In genomic region chr12:13045816-13046215, GRCh38 we compare ENCODE assay signal across 21 cellular contexts. TPM values are rescaled to one million over a fixed set of nuclear protein-coding genes. Genes with fewer than 3 reads are reported as not detected.
DNase-seq lines count a peak whose midpoint lies in the region; ATAC-seq and TF ChIP-seq lines count a peak whose summit lies in the region.
"Had no signal": no experiment of that assay in that cellular context is flagged by ENCODE, and none has a peak within 500 bp of the region (broad histone marks: within the 10 kb centered on the region; RNA-seq: fewer than 3 reads in every experiment).

No MANE protein-coding gene starts in this region.

- no peak for DNase-seq in stimulated activated naive CD8-positive, alpha-beta T cell treated with anti-CD3 and anti-CD28 coated beads, Interleukin-15, Interleukin-2, amounts not matched to agents 100 U/mL and 50 U/mL, for 24 hours
- DNase-seq in SK-MEL-5 (ENCODE audit: low read depth, low spot score) = peak; percentile 56
- DNase-seq in endothelial cell (ENCODE audit: low spot score) = no peak
- DNase-seq in NOMO-1 treated with DMSO at 0.1 percent for 48 hours (lab: John Stamatoyannopoulos, UW; ENCODE audit: unreplicated experiment) = no peak
- no peak for DNase-seq in HEK293T (ENCODE audit: extremely low spot score)
- DNase-seq: activated CD8-positive, alpha-beta memory T cell treated with anti-CD3 and anti-CD28 coated beads, Interleukin-2, amount 50 U/mL, for 48 hours; DMS153; esophagus squamous epithelium; NCI-H1694; NCI-H446 treated with DMSO at 0.1 percent for 48 hours; stimulated activated CD4-positive, alpha-beta T cell treated with anti-CD3 and anti-CD28 coated beads, Interleukin-4, amount 100 ng/mL, for 4 hours; stimulated activated CD8-positive, alpha-beta memory T cell treated with anti-CD3 and anti-CD28 coated beads, Interleukin-4, amount 100 ng/mL, for 48 hours had no signal

- H3K9me3 Mint-ChIP-seq in stimulated activated naive CD8-positive, alpha-beta T cell treated with anti-CD3 and anti-CD28 coated beads, Interleukin-15, Interleukin-2, amounts not matched to agents 100 ng/mL and 50 ng/mL, for 24 hours = no peaks in the 10 kb centered on the region
- no peaks in the 10 kb centered on the region for H3K9me3 Mint-ChIP-seq in endothelial cell (ENCODE audit: unreplicated experiment)

- peaks cover 20% of the 10 kb centered on the region for H3K4me1 Mint-ChIP-seq in stimulated activated naive CD8-positive, alpha-beta T cell treated with anti-CD3 and anti-CD28 coated beads, Interleukin-15, Interleukin-2, amounts not matched to agents 100 ng/mL and 50 ng/mL, for 24 hours (ENCODE audit: low read depth)
- H3K4me1 Mint-ChIP-seq in endothelial cell (ENCODE audit: unreplicated experiment) = peaks cover 29% of the 10 kb centered on the region

- POLR2A ChIA-PET in HEK293T (lab: Yijun Ruan, JAX) = interaction anchor here (0.8 kb wide), 1 partner anchor 55 kb away, joined by 4 read pairs; no protein-coding TSS in a partner anchor

- no peak for ATAC-seq in stimulated activated naive CD8-positive, alpha-beta T cell treated with anti-CD3 and anti-CD28 coated beads, Interleukin-15, Interleukin-2, amounts not matched to agents 100 U/mL and 50 U/mL, for 24 hours
- ATAC-seq in GM18868 (IDR thresholded peaks at IDR 0.05; ENCODE audit: unreplicated experiment) = no peak
- ATAC-seq: HCT116 had no signal

- H3K4me3 Mint-ChIP-seq in stimulated activated naive CD8-positive, alpha-beta T cell treated with anti-CD3 and anti-CD28 coated beads, Interleukin-15, Interleukin-2, amounts not matched to agents 100 ng/mL and 50 ng/mL, for 24 hours = peak overlapping the region; percentile 86
- peak overlapping the region; percentile 94 for H3K4me3 Mint-ChIP-seq in endothelial cell (ENCODE audit: unreplicated experiment)

- H3K27me3 Mint-ChIP-seq in stimulated activated naive CD8-positive, alpha-beta T cell treated with anti-CD3 and anti-CD28 coated beads, Interleukin-15, Interleukin-2, amounts not matched to agents 100 ng/mL and 50 ng/mL, for 24 hours = no peaks in the 10 kb centered on the region
- peaks cover 4% of the 10 kb centered on the region for H3K27me3 Mint-ChIP-seq in endothelial cell (ENCODE audit: unreplicated experiment)

- CTCF ChIA-PET in HEK293T (lab: Yijun Ruan, JAX) = interaction anchor here (0.7 to 1.4 kb wide), 4 partner anchors 11 to 920 kb away, joined by 3 to 5 read pairs (median 4); no protein-coding TSS in a partner anchor

- no peak overlapping the region for H3K27ac Mint-ChIP-seq in stimulated activated naive CD8-positive, alpha-beta T cell treated with anti-CD3 and anti-CD28 coated beads, Interleukin-15, Interleukin-2, amounts not matched to agents 100 ng/mL and 50 ng/mL, for 24 hours
- peak overlapping the region; percentile 26 for H3K27ac Mint-ChIP-seq in endothelial cell (ENCODE audit: unreplicated experiment)

- in situ Hi-C loops in SK-MEL-5 (cut with HindIII; ENCODE audit: low pct_unique_long_range_greater_than_20kb, low sequenced_read_pairs) = no loop called here

- no peaks in the 10 kb centered on the region for H3K36me3 Mint-ChIP-seq in stimulated activated naive CD8-positive, alpha-beta T cell treated with anti-CD3 and anti-CD28 coated beads, Interleukin-15, Interleukin-2, amounts not matched to agents 100 ng/mL and 50 ng/mL, for 24 hours (ENCODE audit: low read depth)
- H3K36me3 Mint-ChIP-seq in endothelial cell (ENCODE audit: low read depth, unreplicated experiment) = no peaks in the 10 kb centered on the region

- no peak for TF ChIP-seq CTCF in endothelial cell (IDR thresholded peaks at IDR 0.05; ENCODE audit: unreplicated experiment)

TF ChIP-seq in HEK293T, 16 proteins besides CTCF, POLR2A, EP300 and RAD21:
- TF ChIP-seq SP1 (IDR thresholded peaks at IDR 0.05) = no peak
- no peak for TF ChIP-seq ARNT (IDR thresholded peaks at IDR 0.05)
- no peak for TF ChIP-seq HDGF (IDR thresholded peaks at IDR 0.05; ENCODE audit: borderline replicate concordance)
- TF ChIP-seq LEF1 (IDR thresholded peaks at IDR 0.05; ENCODE audit: borderline replicate concordance) = no peak
- no peak for TF ChIP-seq TARDBP (IDR thresholded peaks at IDR 0.05)
- no peak for TF ChIP-seq BHLHE40 (IDR thresholded peaks at IDR 0.05; ENCODE audit: borderline replicate concordance)

RNA-seq across cellular contexts. Expression of gene FAM234B, which starts 1.6 kb away (rescaled TPM):
- total RNA-seq in SK-MEL-5 (2014; rRNA removed; shearing (Covaris generic)) = 14.4 and 15.6 TPM in 2 replicates
- 11.0 and 16.2 TPM in 2 replicates for polyA plus RNA-seq in SK-MEL-5 (2015; cell fraction: cytosol; rRNA removed)
- 6.6 and 10.5 TPM in 2 replicates for polyA plus RNA-seq in SK-MEL-5 (2015; cell fraction: nucleus; rRNA removed)
- total RNA-seq in endothelial cell (ENCODE audit: unreplicated experiment) = 36.3 TPM

RNA-seq across cellular contexts. Expression of gene HEBP1, which starts 45.8 kb away (rescaled TPM):
- total RNA-seq in SK-MEL-5 (2014; rRNA removed; shearing (Covaris generic)) = 7.8 and 7.9 TPM in 2 replicates
- 42.1 and 54.0 TPM in 2 replicates for polyA plus RNA-seq in SK-MEL-5 (2015; cell fraction: cytosol; rRNA removed)
- polyA plus RNA-seq in SK-MEL-5 (2015; cell fraction: nucleus; rRNA removed) = 8.3 and 10.0 TPM in 2 replicates
- total RNA-seq in endothelial cell (ENCODE audit: unreplicated experiment) = 83.3 TPM

RNA-seq across cellular contexts. Expression of gene GSG1, which starts 57.7 kb away (rescaled TPM):
- not detected in 2 replicates for total RNA-seq in SK-MEL-5 (2014; rRNA removed; shearing (Covaris generic))
- not detected in 2 replicates for polyA plus RNA-seq in SK-MEL-5 (2015; cell fraction: cytosol; rRNA removed)
- not detected in 2 replicates for polyA plus RNA-seq in SK-MEL-5 (2015; cell fraction: nucleus; rRNA removed)
- 0.46 TPM for total RNA-seq in endothelial cell (ENCODE audit: unreplicated experiment)
- total RNA-seq: bronchial epithelial cell; esophagus squamous epithelium; HT1080; liver; smooth muscle cell; T-helper 2 cell treated with Interferon-gamma antibody and Interleukin-4, amounts not matched to agents 100 ng/mL and 5 ng/mL, for 36 hours; temporal lobe had no signal
- polyA plus RNA-seq: liver, smooth muscle cell had no signal
